In genomic region chr2:237726401-237726830, GRCh38 we compare ENCODE assay signal across 10 cellular contexts.
DNase-seq lines count a peak whose midpoint lies in the region; ATAC-seq, FAIRE-seq and TF ChIP-seq lines count a peak whose summit lies in the region.
"Had no signal": no experiment of that assay in that cellular context is flagged by ENCODE, and none has a peak within 500 bp of the region (broad histone marks: within the 10 kb centered on the region; RNA-seq: fewer than 3 reads in every experiment).

No MANE protein-coding gene starts in this region.

- no peaks in the 10 kb centered on the region for H3K27me3 Mint-ChIP-seq in activated T-cell treated with anti-CD3 and anti-CD28 coated beads, Interleukin-2, amount 50 U/mL, for 24 hours
- H3K27me3 Mint-ChIP-seq in activated T-helper 17 cell treated with anti-CD3 and anti-CD28 coated beads, Interleukin-2, amount 50 U/mL, for 72 hours = no peaks in the 10 kb centered on the region

- no peaks in the 10 kb centered on the region for H3K9me3 Mint-ChIP-seq in activated T-cell treated with anti-CD3 and anti-CD28 coated beads, Interleukin-2, amount 50 U/mL, for 24 hours
- no peaks in the 10 kb centered on the region for H3K9me3 Mint-ChIP-seq in activated T-helper 17 cell treated with anti-CD3 and anti-CD28 coated beads, Interleukin-2, amount 50 U/mL, for 72 hours

- no peaks in the 10 kb centered on the region for H3K27me3 ChIP-seq in uterus
- H3K27me3 ChIP-seq: SJSA1 had no signal

- no peaks in the 10 kb centered on the region for H3K36me3 ChIP-seq in uterus

- H3K36me3 Mint-ChIP-seq in activated T-cell treated with anti-CD3 and anti-CD28 coated beads, Interleukin-2, amount 50 U/mL, for 24 hours (ENCODE audit: low read depth) = peaks cover 89% of the 10 kb centered on the region
- H3K36me3 Mint-ChIP-seq in activated T-helper 17 cell treated with anti-CD3 and anti-CD28 coated beads, Interleukin-2, amount 50 U/mL, for 72 hours (ENCODE audit: low read depth) = peaks cover 95% of the 10 kb centered on the region

- no peak overlapping the region for H3K4me3 ChIP-seq in uterus
- H3K4me3 ChIP-seq: SJSA1 had no signal

- peaks cover 0 to 15% of the 10 kb centered on the region in 2 donors for H3K4me1 ChIP-seq in uterus

- no peak overlapping the region for H3K4me3 Mint-ChIP-seq in activated T-cell treated with anti-CD3 and anti-CD28 coated beads, Interleukin-2, amount 50 U/mL, for 24 hours
- peak overlapping the region; percentile 29 for H3K4me3 Mint-ChIP-seq in activated T-helper 17 cell treated with anti-CD3 and anti-CD28 coated beads, Interleukin-2, amount 50 U/mL, for 72 hours

- DNase-seq in activated T-cell treated with anti-CD3 and anti-CD28 coated beads, Interleukin-2, amount 50 U/mL, for 24 hours = no peak
- DNase-seq in activated T-cell treated with anti-CD3 and anti-CD28 coated beads for 4 hours = no peak
- DNase-seq in uterus = no peak
- DNase-seq in stimulated activated naive CD4-positive, alpha-beta T cell treated with Interleukin-2 at 50 U/mL for 16 hours (lab: John Stamatoyannopoulos, UW) = no peak
- no peak for DNase-seq in activated CD4-positive, alpha-beta T cell treated with anti-CD3 and anti-CD28 coated beads, Interleukin-2, amount 50 U/mL, for 48 hours
- DNase-seq: GOT3 had no signal

- no peak for ATAC-seq in activated T-helper 17 cell treated with anti-CD3 and anti-CD28 coated beads, Interleukin-2, amount 50 U/mL, for 72 hours (replicated peaks)
- ATAC-seq in GM21447 (IDR thresholded peaks at IDR 0.05; ENCODE audit: unreplicated experiment) = no peak

- TF ChIP-seq POLR2A in uterus (IDR thresholded peaks at IDR 0.05) = no peak

- intact Hi-C loops in uterus (cut with DNase I; ENCODE audit: low total_unique reads) = no loop called here

- H3K27ac Mint-ChIP-seq in activated T-cell treated with anti-CD3 and anti-CD28 coated beads, Interleukin-2, amount 50 U/mL, for 24 hours = peak overlapping the region; percentile 16
- no peak overlapping the region for H3K27ac Mint-ChIP-seq in activated T-helper 17 cell treated with anti-CD3 and anti-CD28 coated beads, Interleukin-2, amount 50 U/mL, for 72 hours

- peak overlapping the region; percentile 31 to 39 for H3K27ac ChIP-seq in uterus
- H3K27ac ChIP-seq: SJSA1 had no signal

- peaks cover 84% of the 10 kb centered on the region for H3K4me1 Mint-ChIP-seq in activated T-cell treated with anti-CD3 and anti-CD28 coated beads, Interleukin-2, amount 50 U/mL, for 24 hours (ENCODE audit: low read depth)
- peaks cover 52% of the 10 kb centered on the region for H3K4me1 Mint-ChIP-seq in activated T-helper 17 cell treated with anti-CD3 and anti-CD28 coated beads, Interleukin-2, amount 50 U/mL, for 72 hours

- peak; percentile 99 for FAIRE-seq in islet of Langerhans (lab: Jason Lieb, UNC)

- H3K9me3 ChIP-seq in uterus = no peaks in the 10 kb centered on the region
- H3K9me3 ChIP-seq: SJSA1 had no signal

- no peak for TF ChIP-seq CTCF in uterus (IDR thresholded peaks at IDR 0.05)
